In the genomic region with DNA sequence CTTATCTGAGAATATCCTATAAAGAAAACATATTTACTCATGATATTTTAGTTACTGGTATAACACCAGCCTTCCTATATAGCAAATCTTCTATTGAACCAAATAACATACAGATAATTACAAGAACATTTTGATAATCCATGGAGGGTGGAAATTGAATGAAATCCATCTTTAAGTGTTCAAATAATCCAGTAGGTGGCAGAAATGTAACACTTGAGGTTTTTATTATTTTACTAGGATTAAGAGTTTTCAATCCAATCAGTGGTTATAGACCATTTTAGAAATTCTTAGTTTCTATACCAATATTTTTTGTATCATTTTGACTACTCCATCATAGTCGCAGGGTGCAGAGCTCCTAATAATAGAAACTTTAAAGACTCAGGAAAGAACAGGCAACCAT, we compare ENCODE assay signal across 2 cellular contexts.
TF ChIP-seq lines count a peak whose summit lies in the region.

No MANE protein-coding gene starts in this region.

TF ChIP-seq in SK-N-SH, 30 proteins besides CTCF, POLR2A, EP300 and RAD21 (continued from another document):
- TF ChIP-seq, protein P1, sequence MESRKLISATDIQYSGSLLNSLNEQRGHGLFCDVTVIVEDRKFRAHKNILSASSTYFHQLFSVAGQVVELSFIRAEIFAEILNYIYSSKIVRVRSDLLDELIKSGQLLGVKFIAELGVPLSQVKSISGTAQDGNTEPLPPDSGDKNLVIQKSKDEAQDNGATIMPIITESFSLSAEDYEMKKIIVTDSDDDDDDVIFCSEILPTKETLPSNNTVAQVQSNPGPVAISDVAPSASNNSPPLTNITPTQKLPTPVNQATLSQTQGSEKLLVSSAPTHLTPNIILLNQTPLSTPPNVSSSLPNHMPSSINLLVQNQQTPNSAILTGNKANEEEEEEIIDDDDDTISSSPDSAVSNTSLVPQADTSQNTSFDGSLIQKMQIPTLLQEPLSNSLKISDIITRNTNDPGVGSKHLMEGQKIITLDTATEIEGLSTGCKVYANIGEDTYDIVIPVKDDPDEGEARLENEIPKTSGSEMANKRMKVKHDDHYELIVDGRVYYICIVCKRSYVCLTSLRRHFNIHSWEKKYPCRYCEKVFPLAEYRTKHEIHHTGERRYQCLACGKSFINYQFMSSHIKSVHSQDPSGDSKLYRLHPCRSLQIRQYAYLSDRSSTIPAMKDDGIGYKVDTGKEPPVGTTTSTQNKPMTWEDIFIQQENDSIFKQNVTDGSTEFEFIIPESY (IDR thresholded peaks at IDR 0.05; ENCODE audit: borderline replicate concordance, low read depth): no peak
- no peak for TF ChIP-seq ELF1 (IDR thresholded peaks at IDR 0.05)

TF ChIP-seq in SK-N-SH treated with all-trans-retinoic acid at 6 μM for 48 hours, 23 proteins besides CTCF, POLR2A, EP300 and RAD21 (continued from another document):
- TF ChIP-seq, protein P2, sequence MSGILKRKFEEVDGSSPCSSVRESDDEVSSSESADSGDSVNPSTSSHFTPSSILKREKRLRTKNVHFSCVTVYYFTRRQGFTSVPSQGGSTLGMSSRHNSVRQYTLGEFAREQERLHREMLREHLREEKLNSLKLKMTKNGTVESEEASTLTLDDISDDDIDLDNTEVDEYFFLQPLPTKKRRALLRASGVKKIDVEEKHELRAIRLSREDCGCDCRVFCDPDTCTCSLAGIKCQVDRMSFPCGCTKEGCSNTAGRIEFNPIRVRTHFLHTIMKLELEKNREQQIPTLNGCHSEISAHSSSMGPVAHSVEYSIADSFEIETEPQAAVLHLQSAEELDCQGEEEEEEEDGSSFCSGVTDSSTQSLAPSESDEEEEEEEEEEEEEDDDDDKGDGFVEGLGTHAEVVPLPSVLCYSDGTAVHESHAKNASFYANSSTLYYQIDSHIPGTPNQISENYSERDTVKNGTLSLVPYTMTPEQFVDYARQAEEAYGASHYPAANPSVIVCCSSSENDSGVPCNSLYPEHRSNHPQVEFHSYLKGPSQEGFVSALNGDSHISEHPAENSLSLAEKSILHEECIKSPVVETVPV (CRISPR knock-in tag; IDR thresholded peaks at IDR 0.05): no peak
- TF ChIP-seq CSDC2 (CRISPR knock-in tag; IDR thresholded peaks at IDR 0.05): no peak
